ENCODE assay signal across 8 cellular contexts in the genomic region with DNA sequence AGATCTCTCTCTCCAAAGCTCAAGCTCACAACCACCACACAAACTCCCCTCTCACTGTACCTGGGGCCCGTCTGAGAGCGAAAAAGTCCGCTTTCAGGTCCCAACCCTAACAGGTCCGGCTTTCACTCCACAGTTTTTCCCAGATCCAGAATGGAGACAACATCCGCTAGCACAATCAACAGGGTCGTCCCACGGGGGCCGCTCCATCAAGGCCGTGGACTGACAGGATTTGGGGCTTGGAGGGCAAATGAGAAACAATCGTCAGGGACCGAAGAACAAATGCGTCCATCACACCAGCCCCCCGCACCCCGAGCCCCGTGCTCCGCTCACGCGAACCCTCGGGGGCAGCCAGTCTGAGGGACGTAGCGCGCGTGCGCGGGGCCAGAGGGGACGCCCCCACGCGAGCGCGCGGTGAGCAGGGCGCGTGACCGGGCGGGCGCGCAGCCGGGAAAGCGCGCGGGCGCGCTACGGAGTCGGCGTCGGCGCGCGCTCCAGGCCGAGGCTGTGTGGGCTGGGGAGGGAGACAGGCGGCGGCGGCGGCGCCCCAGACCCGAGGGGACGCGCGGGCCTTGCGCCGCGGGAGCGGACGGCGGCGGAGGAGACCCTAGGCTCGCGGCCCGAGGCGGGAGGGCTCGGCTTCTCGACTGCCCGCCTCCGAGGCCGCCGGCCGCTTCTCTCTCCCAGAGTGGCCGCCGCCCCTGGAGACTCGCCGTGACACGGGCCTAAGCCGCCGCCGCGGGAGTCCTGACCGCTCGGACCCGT. TPM values are rescaled to one million over a fixed set of nuclear protein-coding genes. Genes with fewer than 3 reads are reported as not detected.
DNase-seq lines count a peak whose midpoint lies in the region; ATAC-seq and TF ChIP-seq lines count a peak whose summit lies in the region.

A gene (plus strand): TSS at position 470 of the 762 bp plus-strand sequence. CDS start 606 bp downstream, outside the sequence.

- peaks cover 9% of the 10 kb centered on the region; the same call in 1 of the 2 replicates for H3K79me2 ChIP-seq in KMS-11 (ENCODE audit: insufficient read depth, low read depth)

- peak within 1 kb of the TSS; percentile 92 for H3K9ac ChIP-seq in KMS-11

- H3K27ac ChIP-seq in KMS-11 (peak within 1 kb of the TSS; percentile 77), SJSA1 (peak within 1 kb of the TSS; percentile 88), foreskin keratinocyte (peak within 1 kb of the TSS; percentile 73)

- H3K27me3 ChIP-seq in KMS-11 (ENCODE audit: insufficient read depth, low read depth) (no peaks in the 10 kb centered on the region), SJSA1 (replicated peaks) (no peaks in the 10 kb centered on the region), foreskin keratinocyte (no peaks in the 10 kb centered on the region), neuron (ENCODE audit: insufficient read depth, low read length) (no peaks in the 10 kb centered on the region)

- H3K4me1 ChIP-seq in KMS-11 (ENCODE audit: low read depth, poor library complexity, severe bottlenecking) (peaks cover 29% of the 10 kb centered on the region), SJSA1 (replicated peaks) (peaks cover 21% of the 10 kb centered on the region), foreskin keratinocyte (peaks cover 18% of the 10 kb centered on the region), neuron (ENCODE audit: insufficient read depth, low read length) (peaks cover 20% of the 10 kb centered on the region)

- peak; percentile 81 for DNase-seq in EH (ENCODE audit: low read depth)
- DNase-seq in SJSA1 (ENCODE audit: low read depth in 1 of 2, low spot score in 2 of 2) = peak; percentile 80 to 87
- DNase-seq in activated gamma-delta T cell treated with anti-CD3 and anti-CD28 coated beads, Interleukin-2, amount 50 U/mL, for 16 hours (ENCODE audit: low read depth) = peak; percentile 72
- DNase-seq in foreskin keratinocyte = peak; percentile 33 to 57
- DNase-seq in stromal cell of bone marrow (ENCODE audit: low read depth) = peak; percentile 76

- H3K9me3 ChIP-seq in SJSA1 (replicated peaks) = peaks cover 3% of the 10 kb centered on the region; the same call in 1 of the 2 replicates
- H3K9me3 ChIP-seq in neuron (ENCODE audit: low read length) = no peaks in the 10 kb centered on the region

- H3K36me3 ChIP-seq in KMS-11 (ENCODE audit: insufficient read depth) = no peaks in the 10 kb centered on the region
- peaks cover 14% of the 10 kb centered on the region for H3K36me3 ChIP-seq in SJSA1
- no peaks in the 10 kb centered on the region for H3K36me3 ChIP-seq in neuron (ENCODE audit: insufficient read depth, low read length)

- H3K4me2 ChIP-seq in KMS-11 = peak within 1 kb of the TSS; percentile 88

- no peaks in the 10 kb centered on the region for H4K20me1 ChIP-seq in KMS-11 (ENCODE audit: insufficient read depth)

- no peak for TF ChIP-seq CTCF in KMS-11 (conservative IDR thresholded peaks at IDR 0.05; ENCODE audit: low read depth, low read length)
- no peak for TF ChIP-seq CTCF in foreskin keratinocyte (conservative IDR thresholded peaks at IDR 0.05)

- H2AFZ ChIP-seq in KMS-11 (ENCODE audit: low read depth) (peak within 1 kb of the TSS; percentile 99), neuron (ENCODE audit: low read depth, low read length) (peak within 1 kb of the TSS; percentile 85)

- H3K4me3 ChIP-seq in KMS-11 (IDR thresholded peaks at IDR 0.05; ENCODE audit: insufficient read depth, low read depth, low read length) (no peak within 1 kb of the TSS), SJSA1 (peak within 1 kb of the TSS; percentile 100), neuron (ENCODE audit: low read length) (peak within 1 kb of the TSS; percentile 83)

- ATAC-seq in GM21737 (IDR thresholded peaks at IDR 0.05; ENCODE audit: unreplicated experiment) (peak; percentile 78), foreskin keratinocyte (peak; percentile 81)

RNA-seq across cellular contexts. Expression of the gene that starts here (rescaled TPM):
- 35.5 and 47.6 TPM in 2 replicates for total RNA-seq in SJSA1 (2014; rRNA removed; shearing (Covaris generic))
- 59.3 and 64.3 TPM in 2 replicates for total RNA-seq in foreskin keratinocyte
- 10.5 and 11.1 TPM in 2 replicates for polyA plus RNA-seq in foreskin keratinocyte
